20 cellular contexts compared by ENCODE assay signal in genomic region chr6:120108061-120108795, GRCh38.
"Had no signal": no experiment of that assay in that cellular context is flagged by ENCODE, and none has a peak within 500 bp of the region (broad histone marks: within the 10 kb centered on the region; RNA-seq: fewer than 3 reads in every experiment).

No MANE protein-coding gene starts in this region.

- DNase-seq: activated B cell treated with CpG ODN at 0.5 μM for 24 hours; activated CD4-positive, alpha-beta T cell treated with anti-CD3 and anti-CD28 coated beads for 48 hours; activated CD8-positive, alpha-beta T cell treated with anti-CD3 and anti-CD28 coated beads for 36 hours; activated effector memory CD4-positive, alpha-beta T cell treated with anti-CD3 and anti-CD28 coated beads, Interleukin-2, amount 50 U/mL, for 16 hours; activated T-cell treated with anti-CD3 and anti-CD28 coated beads, Interleukin-2, amount 50 U/mL, for 48 hours; adrenal gland; dorsolateral prefrontal cortex; esophagus squamous epithelium; mesenchymal stem cell; natural killer cell; right cardiac atrium; stimulated activated CD4-positive, alpha-beta T cell treated with anti-CD3 and anti-CD28 coated beads, Interleukin-15, amount 100 ng/mL, for 24 hours; stimulated activated CD4-positive, alpha-beta T cell treated with anti-CD3 and anti-CD28 coated beads, Interleukin-4, amount 100 ng/mL, for 1 hour; stimulated activated naive B cell treated with anti-CD40 and anti-IgM and Interleukin-4, amounts not matched to agents 10 μg/mL and 1 μg/mL and 100 μg/mL, for 72 hours; substantia nigra; transverse colon had no signal

- H3K27me3 ChIP-seq: adrenal gland, dorsolateral prefrontal cortex, esophagus squamous epithelium, hepatocyte, neutrophil, transverse colon had no signal

- H3K4me3 ChIP-seq: adrenal gland, dorsolateral prefrontal cortex, esophagus squamous epithelium, hepatocyte, skin epidermis, transverse colon had no signal

- H2AFZ ChIP-seq: hepatocyte had no signal

- H3K4me1 ChIP-seq: adrenal gland, esophagus squamous epithelium, transverse colon had no signal

- H3K27ac ChIP-seq: adrenal gland, dorsolateral prefrontal cortex, esophagus squamous epithelium, hepatocyte, neutrophil, skin epidermis, transverse colon had no signal

- H3K36me3 ChIP-seq: adrenal gland, esophagus squamous epithelium, neutrophil, transverse colon had no signal

- H3K4me2 ChIP-seq: hepatocyte had no signal

- FAIRE-seq: TTC549 had no signal

- H3K9me3 ChIP-seq: adrenal gland, esophagus squamous epithelium, neutrophil, transverse colon had no signal

- ATAC-seq: activated CD8-positive, alpha-beta T cell treated with anti-CD3 and anti-CD28 coated beads for 36 hours; natural killer cell; right cardiac atrium had no signal

- H3K79me2 ChIP-seq: hepatocyte had no signal
